Comparison of ENCODE assay signal across 2 cellular contexts in genomic region chr5:1477341-1477740, GRCh38.
TF ChIP-seq lines count a peak whose summit lies in the region.

No MANE protein-coding gene starts in this region.

TF ChIP-seq in IMR-90, 13 proteins besides CTCF, POLR2A, EP300 and RAD21:
- TF ChIP-seq USF2 (IDR thresholded peaks at IDR 0.05; ENCODE audit: low read depth, low read length) (no peak), MAFK (IDR thresholded peaks at IDR 0.05; ENCODE audit: low read depth, low read length) (peak; percentile 47; the same call in 1 of the 2 replicates), SMC3 (IDR thresholded peaks at IDR 0.05; ENCODE audit: low read depth, low read length) (no peak)

TF ChIP-seq in WTC11, 78 proteins besides CTCF, POLR2A, EP300 and RAD21:
- TF ChIP-seq GTF2I (CRISPR knock-in tag; conservative IDR thresholded peaks at IDR 0.05), result no peak
- no peak for TF ChIP-seq ZBTB43 (CRISPR knock-in tag; IDR thresholded peaks at IDR 0.05)
- TF ChIP-seq SOX15 (CRISPR knock-in tag; IDR thresholded peaks at IDR 0.05), result no peak
- TF ChIP-seq CREB1 (CRISPR knock-in tag; IDR thresholded peaks at IDR 0.05), result no peak
- no peak for TF ChIP-seq NR2C2 (CRISPR knock-in tag; IDR thresholded peaks at IDR 0.05)
- no peak for TF ChIP-seq ZNF219 (CRISPR knock-in tag; IDR thresholded peaks at IDR 0.05; ENCODE audit: borderline replicate concordance)
- TF ChIP-seq PRRX2 (CRISPR knock-in tag; IDR thresholded peaks at IDR 0.05), result no peak
- no peak for TF ChIP-seq USF1 (CRISPR knock-in tag; IDR thresholded peaks at IDR 0.05)
- TF ChIP-seq ZMAT4 (CRISPR knock-in tag; IDR thresholded peaks at IDR 0.05), result no peak
- TF ChIP-seq ARID4B (CRISPR knock-in tag; IDR thresholded peaks at IDR 0.05; ENCODE audit: borderline replicate concordance), result no peak
- no peak for TF ChIP-seq TP53 (CRISPR knock-in tag; IDR thresholded peaks at IDR 0.05)
